13 cellular contexts compared by ENCODE assay signal in genomic region chrX:120287513-120288112, GRCh38. TPM values are rescaled to one million over a fixed set of nuclear protein-coding genes. Genes with fewer than 3 reads are reported as not detected.
A peak's percentile ranks its signal among the peaks of the same experiment; 100 is the strongest.
DNase-seq lines count a peak whose midpoint lies in the region; ATAC-seq and TF ChIP-seq lines count a peak whose summit lies in the region.
"Had no signal": no experiment of that assay in that cellular context is flagged by ENCODE, and none has a peak within 500 bp of the region (broad histone marks: within the 10 kb centered on the region; RNA-seq: fewer than 3 reads in every experiment).

No MANE protein-coding gene starts in this region.

- H3K9me3 ChIP-seq in vagina = no peaks in the 10 kb centered on the region

- H3K36me3 ChIP-seq in vagina = no peaks in the 10 kb centered on the region

- intact Hi-C loops in vagina (cut with DNase I) = no loop called here

- DNase-seq in OCI-M1 (lab: John Stamatoyannopoulos, UW) (no peak), SHP77 treated with DMSO at 0.1 percent for 48 hours (lab: John Stamatoyannopoulos, UW) (no peak), vagina (ENCODE audit: extremely low spot score in 2 of 2) (no peak), Kasumi-1 (lab: John Stamatoyannopoulos, UW) (no peak)
- DNase-seq: activated CD8-positive, alpha-beta memory T cell treated with anti-CD3 and anti-CD28 coated beads for 24 hours; activated naive CD4-positive, alpha-beta T cell treated with anti-CD3 and anti-CD28 coated beads, Interleukin-2, amount 10 ng/mL, durations not matched to agents 7 days and 5 days; NCI-H2171 treated with DMSO at 0.1 percent for 48 hours; RPMI8226 had no signal

- no peak overlapping the region for H3K27ac ChIP-seq in vagina

- no peak overlapping the region for H3K4me3 ChIP-seq in vagina

- ATAC-seq in GM18502 (IDR thresholded peaks at IDR 0.05; ENCODE audit: poor library complexity, unreplicated experiment) (peak; percentile 63), GM19452 (IDR thresholded peaks at IDR 0.05; ENCODE audit: unreplicated experiment) (peak; percentile 86), HG02852 (IDR thresholded peaks at IDR 0.05; ENCODE audit: unreplicated experiment) (peak; percentile 56), HG03571 (IDR thresholded peaks at IDR 0.05; ENCODE audit: unreplicated experiment) (peak; percentile 87)

- TF ChIP-seq POLR2A in vagina (IDR thresholded peaks at IDR 0.05) = no peak

- no peaks in the 10 kb centered on the region for H3K27me3 ChIP-seq in vagina

- no peaks in the 10 kb centered on the region for H3K4me1 ChIP-seq in vagina

- TF ChIP-seq CTCF in vagina (IDR thresholded peaks at IDR 0.05) = no peak

RNA-seq across cellular contexts. Expression of gene TMEM255A, which starts 23.6 kb away (rescaled TPM):
- total RNA-seq in vagina = 10.8 TPM
- total RNA-seq: lung microvascular endothelial cell had no signal

RNA-seq across cellular contexts. Expression of gene ZBTB33, which starts 37.0 kb away (rescaled TPM):
- total RNA-seq in vagina = 8.8 TPM
